1 cellular context compared by ENCODE assay signal in genomic region chr20:16243470-16243869, GRCh38.
TF ChIP-seq lines count a peak whose summit lies in the region.

No MANE protein-coding gene starts in this region.

TF ChIP-seq in H1, 55 proteins besides CTCF, POLR2A, EP300 and RAD21 (continued from another document):
- TF ChIP-seq PHF8 (conservative IDR thresholded peaks at IDR 0.05; ENCODE audit: low read depth, low read length) (no peak), CBX8 (IDR thresholded peaks at IDR 0.05; ENCODE audit: borderline replicate concordance, low read depth, low read length) (no peak), CEBPB (IDR thresholded peaks at IDR 0.05; ENCODE audit: low read depth, low read length) (no peak), CBX5 (IDR thresholded peaks at IDR 0.05; ENCODE audit: low read depth, low read length) (no peak)
- TF ChIP-seq, protein P1, sequence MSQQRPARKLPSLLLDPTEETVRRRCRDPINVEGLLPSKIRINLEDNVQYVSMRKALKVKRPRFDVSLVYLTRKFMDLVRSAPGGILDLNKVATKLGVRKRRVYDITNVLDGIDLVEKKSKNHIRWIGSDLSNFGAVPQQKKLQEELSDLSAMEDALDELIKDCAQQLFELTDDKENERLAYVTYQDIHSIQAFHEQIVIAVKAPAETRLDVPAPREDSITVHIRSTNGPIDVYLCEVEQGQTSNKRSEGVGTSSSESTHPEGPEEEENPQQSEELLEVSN (IDR thresholded peaks at IDR 0.05): no peak
